1 cellular context compared by ENCODE assay signal in the genomic region with DNA sequence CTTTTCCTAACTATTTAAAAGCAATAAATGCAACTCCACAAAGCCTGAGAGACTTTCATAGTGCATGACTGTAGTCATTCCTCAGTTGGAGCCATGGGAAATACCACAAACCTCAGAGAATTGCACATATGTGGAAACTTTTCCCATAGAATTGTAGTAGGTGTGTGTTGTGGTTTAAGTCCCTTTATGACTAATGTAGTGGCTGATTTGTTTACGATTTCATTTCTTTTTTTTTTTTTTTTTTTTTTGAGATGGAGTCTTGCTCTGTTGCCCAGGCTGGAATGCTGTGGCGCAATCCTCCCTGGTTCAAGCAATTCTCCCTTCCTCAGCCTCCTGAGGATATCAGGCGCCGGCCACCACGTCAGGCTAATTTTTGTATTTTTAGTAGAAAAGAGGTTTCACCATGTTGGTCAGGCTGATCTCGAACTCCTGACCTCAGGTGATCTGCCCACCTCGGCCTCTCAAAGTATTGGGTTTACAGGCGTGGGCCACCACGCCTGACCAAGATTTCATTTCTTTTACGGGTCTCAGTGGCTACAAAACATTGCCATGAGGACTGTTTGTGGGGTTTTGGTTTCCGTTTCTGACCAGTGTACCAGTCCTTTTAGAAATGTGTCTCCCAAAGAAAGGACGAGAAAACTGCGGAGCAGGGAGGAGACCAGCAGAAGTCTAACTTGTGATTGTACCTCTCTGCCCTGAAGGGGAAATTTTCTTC.
A peak's percentile ranks its signal among the peaks of the same experiment; 100 is the strongest.
TF ChIP-seq lines count a peak whose summit lies in the region.

No MANE protein-coding gene starts in this region.

TF ChIP-seq in GM12878, 131 proteins besides CTCF, POLR2A, EP300 and RAD21 (continued from another document and continues in another):
- TF ChIP-seq SMC3 (IDR thresholded peaks at IDR 0.05; ENCODE audit: borderline replicate concordance, low read length) (no peak), SIX5 (IDR thresholded peaks at IDR 0.05; ENCODE audit: low read depth, low read length, severe bottlenecking) (no peak), RFX5 (IDR thresholded peaks at IDR 0.05; ENCODE audit: low read depth, low read length) (no peak), MEF2B (IDR thresholded peaks at IDR 0.05; ENCODE audit: partially characterized antibody, poor library complexity, severe bottlenecking) (peak; percentile 88), HDAC2 (IDR thresholded peaks at IDR 0.05) (no peak), YY1 (IDR thresholded peaks at IDR 0.05; ENCODE audit: low read depth, low read length) (peak; percentile 5; the same call in 1 of the 2 replicates), WRNIP1 (IDR thresholded peaks at IDR 0.05; ENCODE audit: borderline replicate concordance, low read depth, low read length) (no peak), SP1 (IDR thresholded peaks at IDR 0.05; ENCODE audit: low read depth, low read length) (peak; percentile 31), KDM1A (IDR thresholded peaks at IDR 0.05; ENCODE audit: borderline replicate concordance) (no peak), MTA2 (IDR thresholded peaks at IDR 0.05; ENCODE audit: low read depth) (peak; percentile 80), IKZF2 (IDR thresholded peaks at IDR 0.05) (peak; percentile 98), KAT2A (conservative IDR thresholded peaks at IDR 0.05; ENCODE audit: control insufficient read depth, low read depth, low read length) (no peak), MEF2A (IDR thresholded peaks at IDR 0.05; ENCODE audit: insufficient read depth, low read depth, low read length) (0 out of 2 replicates have a peak, but pooled peaks have one; percentile 43), ESRRA (IDR thresholded peaks at IDR 0.05; ENCODE audit: low read length) (no peak), MTA3 (IDR thresholded peaks at IDR 0.05; ENCODE audit: borderline replicate concordance, low read length) (peak; percentile 77; the same call in 1 of the 2 replicates), CBX5 (IDR thresholded peaks at IDR 0.05; ENCODE audit: low read depth) (peak; percentile 54; the same call in 1 of the 2 replicates), IRF4 (IDR thresholded peaks at IDR 0.05; ENCODE audit: low read depth, low read length) (peak; percentile 85; the same call in 1 of the 2 replicates), FOS (IDR thresholded peaks at IDR 0.05; ENCODE audit: borderline replicate concordance, extremely low read depth, insufficient read length) (no peak), NBN (IDR thresholded peaks at IDR 0.05) (peak; percentile 68; the same call in 1 of the 2 replicates), NFIC (IDR thresholded peaks at IDR 0.05; ENCODE audit: low read depth, low read length) (peak; percentile 94), BMI1 (IDR thresholded peaks at IDR 0.05; ENCODE audit: borderline replicate concordance) (peak; percentile 35; the same call in 1 of the 2 replicates), STAT3 (IDR thresholded peaks at IDR 0.05; ENCODE audit: low read depth, low read length) (no peak), SMAD1 (IDR thresholded peaks at IDR 0.05; ENCODE audit: low read depth, partially characterized antibody) (peak; percentile 78), DPF2 (IDR thresholded peaks at IDR 0.05) (peak; percentile 76; the same call in 1 of the 2 replicates), ATF7 (IDR thresholded peaks at IDR 0.05; ENCODE audit: low read depth) (peak; percentile 78), BHLHE40 (IDR thresholded peaks at IDR 0.05; ENCODE audit: borderline replicate concordance in 1 of 2, low read depth in 2 of 2, low read length in 1 of 2) (peak; percentile 19 to 57; a peak in 3 of 4 replicates), MYB (IDR thresholded peaks at IDR 0.05; ENCODE audit: borderline replicate concordance, low read depth, low read length) (no peak), TCF3 (IDR thresholded peaks at IDR 0.05; ENCODE audit: borderline replicate concordance, insufficient read depth, low read depth, low read length) (0 out of 2 replicates have a peak, but pooled peaks have one; percentile 46)
- TF ChIP-seq, protein P1, sequence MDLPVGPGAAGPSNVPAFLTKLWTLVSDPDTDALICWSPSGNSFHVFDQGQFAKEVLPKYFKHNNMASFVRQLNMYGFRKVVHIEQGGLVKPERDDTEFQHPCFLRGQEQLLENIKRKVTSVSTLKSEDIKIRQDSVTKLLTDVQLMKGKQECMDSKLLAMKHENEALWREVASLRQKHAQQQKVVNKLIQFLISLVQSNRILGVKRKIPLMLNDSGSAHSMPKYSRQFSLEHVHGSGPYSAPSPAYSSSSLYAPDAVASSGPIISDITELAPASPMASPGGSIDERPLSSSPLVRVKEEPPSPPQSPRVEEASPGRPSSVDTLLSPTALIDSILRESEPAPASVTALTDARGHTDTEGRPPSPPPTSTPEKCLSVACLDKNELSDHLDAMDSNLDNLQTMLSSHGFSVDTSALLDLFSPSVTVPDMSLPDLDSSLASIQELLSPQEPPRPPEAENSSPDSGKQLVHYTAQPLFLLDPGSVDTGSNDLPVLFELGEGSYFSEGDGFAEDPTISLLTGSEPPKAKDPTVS (IDR thresholded peaks at IDR 0.05; ENCODE audit: low read depth, low read length): no peak
- TF ChIP-seq, protein P2, sequence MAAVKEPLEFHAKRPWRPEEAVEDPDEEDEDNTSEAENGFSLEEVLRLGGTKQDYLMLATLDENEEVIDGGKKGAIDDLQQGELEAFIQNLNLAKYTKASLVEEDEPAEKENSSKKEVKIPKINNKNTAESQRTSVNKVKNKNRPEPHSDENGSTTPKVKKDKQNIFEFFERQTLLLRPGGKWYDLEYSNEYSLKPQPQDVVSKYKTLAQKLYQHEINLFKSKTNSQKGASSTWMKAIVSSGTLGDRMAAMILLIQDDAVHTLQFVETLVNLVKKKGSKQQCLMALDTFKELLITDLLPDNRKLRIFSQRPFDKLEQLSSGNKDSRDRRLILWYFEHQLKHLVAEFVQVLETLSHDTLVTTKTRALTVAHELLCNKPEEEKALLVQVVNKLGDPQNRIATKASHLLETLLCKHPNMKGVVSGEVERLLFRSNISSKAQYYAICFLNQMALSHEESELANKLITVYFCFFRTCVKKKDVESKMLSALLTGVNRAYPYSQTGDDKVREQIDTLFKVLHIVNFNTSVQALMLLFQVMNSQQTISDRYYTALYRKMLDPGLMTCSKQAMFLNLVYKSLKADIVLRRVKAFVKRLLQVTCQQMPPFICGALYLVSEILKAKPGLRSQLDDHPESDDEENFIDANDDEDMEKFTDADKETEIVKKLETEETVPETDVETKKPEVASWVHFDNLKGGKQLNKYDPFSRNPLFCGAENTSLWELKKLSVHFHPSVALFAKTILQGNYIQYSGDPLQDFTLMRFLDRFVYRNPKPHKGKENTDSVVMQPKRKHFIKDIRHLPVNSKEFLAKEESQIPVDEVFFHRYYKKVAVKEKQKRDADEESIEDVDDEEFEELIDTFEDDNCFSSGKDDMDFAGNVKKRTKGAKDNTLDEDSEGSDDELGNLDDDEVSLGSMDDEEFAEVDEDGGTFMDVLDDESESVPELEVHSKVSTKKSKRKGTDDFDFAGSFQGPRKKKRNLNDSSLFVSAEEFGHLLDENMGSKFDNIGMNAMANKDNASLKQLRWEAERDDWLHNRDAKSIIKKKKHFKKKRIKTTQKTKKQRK (IDR thresholded peaks at IDR 0.05; ENCODE audit: low read depth, low read length): no peak
- TF ChIP-seq, protein P3, sequence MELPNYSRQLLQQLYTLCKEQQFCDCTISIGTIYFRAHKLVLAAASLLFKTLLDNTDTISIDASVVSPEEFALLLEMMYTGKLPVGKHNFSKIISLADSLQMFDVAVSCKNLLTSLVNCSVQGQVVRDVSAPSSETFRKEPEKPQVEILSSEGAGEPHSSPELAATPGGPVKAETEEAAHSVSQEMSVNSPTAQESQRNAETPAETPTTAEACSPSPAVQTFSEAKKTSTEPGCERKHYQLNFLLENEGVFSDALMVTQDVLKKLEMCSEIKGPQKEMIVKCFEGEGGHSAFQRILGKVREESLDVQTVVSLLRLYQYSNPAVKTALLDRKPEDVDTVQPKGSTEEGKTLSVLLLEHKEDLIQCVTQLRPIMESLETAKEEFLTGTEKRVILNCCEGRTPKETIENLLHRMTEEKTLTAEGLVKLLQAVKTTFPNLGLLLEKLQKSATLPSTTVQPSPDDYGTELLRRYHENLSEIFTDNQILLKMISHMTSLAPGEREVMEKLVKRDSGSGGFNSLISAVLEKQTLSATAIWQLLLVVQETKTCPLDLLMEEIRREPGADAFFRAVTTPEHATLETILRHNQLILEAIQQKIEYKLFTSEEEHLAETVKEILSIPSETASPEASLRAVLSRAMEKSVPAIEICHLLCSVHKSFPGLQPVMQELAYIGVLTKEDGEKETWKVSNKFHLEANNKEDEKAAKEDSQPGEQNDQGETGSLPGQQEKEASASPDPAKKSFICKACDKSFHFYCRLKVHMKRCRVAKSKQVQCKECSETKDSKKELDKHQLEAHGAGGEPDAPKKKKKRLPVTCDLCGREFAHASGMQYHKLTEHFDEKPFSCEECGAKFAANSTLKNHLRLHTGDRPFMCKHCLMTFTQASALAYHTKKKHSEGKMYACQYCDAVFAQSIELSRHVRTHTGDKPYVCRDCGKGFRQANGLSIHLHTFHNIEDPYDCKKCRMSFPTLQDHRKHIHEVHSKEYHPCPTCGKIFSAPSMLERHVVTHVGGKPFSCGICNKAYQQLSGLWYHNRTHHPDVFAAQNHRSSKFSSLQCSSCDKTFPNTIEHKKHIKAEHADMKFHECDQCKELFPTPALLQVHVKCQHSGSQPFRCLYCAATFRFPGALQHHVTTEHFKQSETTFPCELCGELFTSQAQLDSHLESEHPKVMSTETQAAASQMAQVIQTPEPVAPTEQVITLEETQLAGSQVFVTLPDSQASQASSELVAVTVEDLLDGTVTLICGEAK (IDR thresholded peaks at IDR 0.05; ENCODE audit: borderline replicate concordance): 0 out of 2 replicates have a peak, but pooled peaks have one; percentile 11
- TF ChIP-seq, protein P4, sequence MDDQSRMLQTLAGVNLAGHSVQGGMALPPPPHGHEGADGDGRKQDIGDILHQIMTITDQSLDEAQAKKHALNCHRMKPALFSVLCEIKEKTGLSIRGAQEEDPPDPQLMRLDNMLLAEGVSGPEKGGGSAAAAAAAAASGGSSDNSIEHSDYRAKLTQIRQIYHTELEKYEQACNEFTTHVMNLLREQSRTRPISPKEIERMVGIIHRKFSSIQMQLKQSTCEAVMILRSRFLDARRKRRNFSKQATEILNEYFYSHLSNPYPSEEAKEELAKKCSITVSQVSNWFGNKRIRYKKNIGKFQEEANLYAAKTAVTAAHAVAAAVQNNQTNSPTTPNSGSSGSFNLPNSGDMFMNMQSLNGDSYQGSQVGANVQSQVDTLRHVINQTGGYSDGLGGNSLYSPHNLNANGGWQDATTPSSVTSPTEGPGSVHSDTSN (IDR thresholded peaks at IDR 0.05; ENCODE audit: insufficient replicate concordance, low read depth, low read length): no peak
- TF ChIP-seq, protein P5, sequence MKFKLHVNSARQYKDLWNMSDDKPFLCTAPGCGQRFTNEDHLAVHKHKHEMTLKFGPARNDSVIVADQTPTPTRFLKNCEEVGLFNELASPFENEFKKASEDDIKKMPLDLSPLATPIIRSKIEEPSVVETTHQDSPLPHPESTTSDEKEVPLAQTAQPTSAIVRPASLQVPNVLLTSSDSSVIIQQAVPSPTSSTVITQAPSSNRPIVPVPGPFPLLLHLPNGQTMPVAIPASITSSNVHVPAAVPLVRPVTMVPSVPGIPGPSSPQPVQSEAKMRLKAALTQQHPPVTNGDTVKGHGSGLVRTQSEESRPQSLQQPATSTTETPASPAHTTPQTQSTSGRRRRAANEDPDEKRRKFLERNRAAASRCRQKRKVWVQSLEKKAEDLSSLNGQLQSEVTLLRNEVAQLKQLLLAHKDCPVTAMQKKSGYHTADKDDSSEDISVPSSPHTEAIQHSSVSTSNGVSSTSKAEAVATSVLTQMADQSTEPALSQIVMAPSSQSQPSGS (IDR thresholded peaks at IDR 0.05; ENCODE audit: low read length): peak; percentile 99
- TF ChIP-seq, protein P6, sequence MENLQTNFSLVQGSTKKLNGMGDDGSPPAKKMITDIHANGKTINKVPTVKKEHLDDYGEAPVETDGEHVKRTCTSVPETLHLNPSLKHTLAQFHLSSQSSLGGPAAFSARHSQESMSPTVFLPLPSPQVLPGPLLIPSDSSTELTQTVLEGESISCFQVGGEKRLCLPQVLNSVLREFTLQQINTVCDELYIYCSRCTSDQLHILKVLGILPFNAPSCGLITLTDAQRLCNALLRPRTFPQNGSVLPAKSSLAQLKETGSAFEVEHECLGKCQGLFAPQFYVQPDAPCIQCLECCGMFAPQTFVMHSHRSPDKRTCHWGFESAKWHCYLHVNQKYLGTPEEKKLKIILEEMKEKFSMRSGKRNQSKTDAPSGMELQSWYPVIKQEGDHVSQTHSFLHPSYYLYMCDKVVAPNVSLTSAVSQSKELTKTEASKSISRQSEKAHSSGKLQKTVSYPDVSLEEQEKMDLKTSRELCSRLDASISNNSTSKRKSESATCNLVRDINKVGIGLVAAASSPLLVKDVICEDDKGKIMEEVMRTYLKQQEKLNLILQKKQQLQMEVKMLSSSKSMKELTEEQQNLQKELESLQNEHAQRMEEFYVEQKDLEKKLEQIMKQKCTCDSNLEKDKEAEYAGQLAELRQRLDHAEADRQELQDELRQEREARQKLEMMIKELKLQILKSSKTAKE (IDR thresholded peaks at IDR 0.05; ENCODE audit: low read depth, poor library complexity, severe bottlenecking): peak; percentile 75
- TF ChIP-seq, protein P7, sequence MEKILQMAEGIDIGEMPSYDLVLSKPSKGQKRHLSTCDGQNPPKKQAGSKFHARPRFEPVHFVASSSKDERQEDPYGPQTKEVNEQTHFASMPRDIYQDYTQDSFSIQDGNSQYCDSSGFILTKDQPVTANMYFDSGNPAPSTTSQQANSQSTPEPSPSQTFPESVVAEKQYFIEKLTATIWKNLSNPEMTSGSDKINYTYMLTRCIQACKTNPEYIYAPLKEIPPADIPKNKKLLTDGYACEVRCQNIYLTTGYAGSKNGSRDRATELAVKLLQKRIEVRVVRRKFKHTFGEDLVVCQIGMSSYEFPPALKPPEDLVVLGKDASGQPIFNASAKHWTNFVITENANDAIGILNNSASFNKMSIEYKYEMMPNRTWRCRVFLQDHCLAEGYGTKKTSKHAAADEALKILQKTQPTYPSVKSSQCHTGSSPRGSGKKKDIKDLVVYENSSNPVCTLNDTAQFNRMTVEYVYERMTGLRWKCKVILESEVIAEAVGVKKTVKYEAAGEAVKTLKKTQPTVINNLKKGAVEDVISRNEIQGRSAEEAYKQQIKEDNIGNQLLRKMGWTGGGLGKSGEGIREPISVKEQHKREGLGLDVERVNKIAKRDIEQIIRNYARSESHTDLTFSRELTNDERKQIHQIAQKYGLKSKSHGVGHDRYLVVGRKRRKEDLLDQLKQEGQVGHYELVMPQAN (conservative IDR thresholded peaks at IDR 0.05): no peak
- TF ChIP-seq, protein P8, sequence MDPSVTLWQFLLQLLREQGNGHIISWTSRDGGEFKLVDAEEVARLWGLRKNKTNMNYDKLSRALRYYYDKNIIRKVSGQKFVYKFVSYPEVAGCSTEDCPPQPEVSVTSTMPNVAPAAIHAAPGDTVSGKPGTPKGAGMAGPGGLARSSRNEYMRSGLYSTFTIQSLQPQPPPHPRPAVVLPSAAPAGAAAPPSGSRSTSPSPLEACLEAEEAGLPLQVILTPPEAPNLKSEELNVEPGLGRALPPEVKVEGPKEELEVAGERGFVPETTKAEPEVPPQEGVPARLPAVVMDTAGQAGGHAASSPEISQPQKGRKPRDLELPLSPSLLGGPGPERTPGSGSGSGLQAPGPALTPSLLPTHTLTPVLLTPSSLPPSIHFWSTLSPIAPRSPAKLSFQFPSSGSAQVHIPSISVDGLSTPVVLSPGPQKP (IDR thresholded peaks at IDR 0.05; ENCODE audit: low read depth, low read length): no peak
- TF ChIP-seq, protein P9, sequence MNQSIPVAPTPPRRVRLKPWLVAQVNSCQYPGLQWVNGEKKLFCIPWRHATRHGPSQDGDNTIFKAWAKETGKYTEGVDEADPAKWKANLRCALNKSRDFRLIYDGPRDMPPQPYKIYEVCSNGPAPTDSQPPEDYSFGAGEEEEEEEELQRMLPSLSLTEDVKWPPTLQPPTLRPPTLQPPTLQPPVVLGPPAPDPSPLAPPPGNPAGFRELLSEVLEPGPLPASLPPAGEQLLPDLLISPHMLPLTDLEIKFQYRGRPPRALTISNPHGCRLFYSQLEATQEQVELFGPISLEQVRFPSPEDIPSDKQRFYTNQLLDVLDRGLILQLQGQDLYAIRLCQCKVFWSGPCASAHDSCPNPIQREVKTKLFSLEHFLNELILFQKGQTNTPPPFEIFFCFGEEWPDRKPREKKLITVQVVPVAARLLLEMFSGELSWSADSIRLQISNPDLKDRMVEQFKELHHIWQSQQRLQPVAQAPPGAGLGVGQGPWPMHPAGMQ (IDR thresholded peaks at IDR 0.05; ENCODE audit: borderline replicate concordance): no peak
